Comparison of ENCODE assay signal across 20 cellular contexts in genomic region chr2:240966457-240966905, GRCh38.
"Had no signal": no experiment of that assay in that cellular context is flagged by ENCODE, and none has a peak within 500 bp of the region (broad histone marks: within the 10 kb centered on the region; RNA-seq: fewer than 3 reads in every experiment).

No MANE protein-coding gene starts in this region.

- H3K4me1 ChIP-seq: body of pancreas, colonic mucosa had no signal

- ATAC-seq: body of pancreas had no signal

- DNase-seq: activated CD4-positive, alpha-beta T cell treated with anti-CD3 and anti-CD28 coated beads for 1 hour; activated CD8-positive, alpha-beta memory T cell treated with anti-CD3 and anti-CD28 coated beads for 24 hours; activated CD8-positive, alpha-beta memory T cell treated with anti-CD3 and anti-CD28 coated beads, Interleukin-2, amount 50 U/mL, for 48 hours; activated gamma-delta T cell; activated T-cell treated with anti-CD3 and anti-CD28 coated beads, Interleukin-2, amount 50 U/mL, for 48 hours; amygdala; central memory CD4-positive, alpha-beta T cell; erythroblast; foreskin melanocyte; mesenchymal stem cell; stimulated activated CD4-positive, alpha-beta T cell treated with anti-CD3 and anti-CD28 coated beads, Interleukin-12 subunit alpha, Interleukin-12 subunit beta, amount 100 ng/mL, for 4 hours; stimulated activated CD4-positive, alpha-beta T cell treated with anti-CD3 and anti-CD28 coated beads, Interleukin-1b, Interleukin-23, amount 100 ng/mL, for 48 hours; stimulated activated CD8-positive, alpha-beta memory T cell treated with anti-CD3 and anti-CD28 coated beads, Interleukin-4, amount 100 ng/mL, for 48 hours; stimulated activated naive CD4-positive, alpha-beta T cell treated with Interleukin-2 at 50 U/mL for 16 hours; SW 1271; thyroid gland had no signal

- H3K27ac ChIP-seq: body of pancreas, colonic mucosa, thyroid gland, WERI-Rb-1 had no signal

- H3K27me3 ChIP-seq: body of pancreas, colonic mucosa, thyroid gland had no signal

- H3K36me3 ChIP-seq: colonic mucosa, thyroid gland, WERI-Rb-1 had no signal

- H3K9me3 ChIP-seq: body of pancreas, colonic mucosa, mucosa of descending colon, thyroid gland had no signal

- H3K4me3 ChIP-seq: body of pancreas, colonic mucosa, mucosa of descending colon, thyroid gland had no signal
